8 cellular contexts compared by ENCODE assay signal in genomic region chr3:128864851-128865763, GRCh38. TPM values are rescaled to one million over a fixed set of nuclear protein-coding genes. Genes with fewer than 3 reads are reported as not detected.
A peak's percentile ranks its signal among the peaks of the same experiment; 100 is the strongest.
DNase-seq lines count a peak whose midpoint lies in the region; ATAC-seq and TF ChIP-seq lines count a peak whose summit lies in the region.
"Not testable (repeated sequence)": the region's sequence is repeated elsewhere in the genome, so short reads cannot be mapped to it uniquely, and the experiment has no call there.

No MANE protein-coding gene starts in this region.

- H3K27me3 ChIP-seq in testis: not testable (repeated sequence)

- H3K36me3 ChIP-seq in testis (ENCODE audit: low read depth, missing control alignments): not testable (repeated sequence)

- 48 to 62% methylated on average over 16 to 24 of the region's 24 CpGs for WGBS in testis, 2 donors

- ATAC-seq in left ventricle myocardium superior: peak; percentile 47

- H3K4me3 ChIP-seq in testis: not testable (repeated sequence)

- H3K4me1 Mint-ChIP-seq in endothelial cell (ENCODE audit: unreplicated experiment): not testable (repeated sequence)
- peaks cover 28% of the 10 kb centered on the region for H3K4me1 Mint-ChIP-seq in neural crest cell

- H3K9me3 ChIP-seq in testis: not testable (repeated sequence)

- TF ChIP-seq CTCF in endothelial cell (IDR thresholded peaks at IDR 0.05; ENCODE audit: unreplicated experiment); neural crest cell (conservative IDR thresholded peaks at IDR 0.05); testis (IDR thresholded peaks at IDR 0.05): not testable (repeated sequence)

- H3K9me3 Mint-ChIP-seq in endothelial cell (ENCODE audit: unreplicated experiment); neural crest cell: not testable (repeated sequence)

- in situ Hi-C loops in KBM-7 (cut with MboI; ENCODE audit: low pct_unique_long_range_greater_than_20kb, low sequenced_read_pairs): not testable (repeated sequence)

- not testable (repeated sequence) for TF ChIP-seq POLR2A in testis (IDR thresholded peaks at IDR 0.05)

- peak; percentile 78 for DNase-seq in CD1c-positive myeloid dendritic cell (ENCODE audit: extremely low spot score)
- peak; percentile 65 for DNase-seq in KBM-7
- DNase-seq in NOMO-1 treated with DMSO at 0.1 percent for 48 hours (lab: John Stamatoyannopoulos, UW; ENCODE audit: unreplicated experiment): peak; percentile 77
- not testable (repeated sequence) for DNase-seq in endothelial cell (ENCODE audit: low spot score); neural crest cell (ENCODE audit: low read depth, low spot score)
- DNase-seq in left ventricle myocardium superior: peak; percentile 68
- peak; percentile 79 for DNase-seq in testis

- intact Hi-C loops in left ventricle myocardium superior (cut with micrococcal nuclease); testis (cut with DNase I; ENCODE audit: low total_unique reads): not testable (repeated sequence)

- not testable (repeated sequence) for H3K27me3 Mint-ChIP-seq in endothelial cell (ENCODE audit: unreplicated experiment); neural crest cell (ENCODE audit: low read depth)

- H3K27ac ChIP-seq in angular gyrus (ENCODE audit: low read depth, low read length) (peak overlapping the region; percentile 64), testis (peak overlapping the region in 1 of 2 donors; percentile 50)

- peak overlapping the region; percentile 18 for H3K4me3 Mint-ChIP-seq in endothelial cell (ENCODE audit: unreplicated experiment)
- not testable (repeated sequence) for H3K4me3 Mint-ChIP-seq in neural crest cell

- H3K27ac Mint-ChIP-seq in endothelial cell (ENCODE audit: unreplicated experiment): not testable (repeated sequence)
- H3K27ac Mint-ChIP-seq in neural crest cell (ENCODE audit: unreplicated experiment): peak overlapping the region; percentile 74

- H3K4me1 ChIP-seq in testis: peaks cover 18% of the 10 kb centered on the region

- H3K36me3 Mint-ChIP-seq in endothelial cell (ENCODE audit: low read depth, unreplicated experiment): peaks cover 19% of the 10 kb centered on the region
- H3K36me3 Mint-ChIP-seq in neural crest cell (ENCODE audit: low read depth): not testable (repeated sequence)

RNA-seq across cellular contexts. Expression of gene ACAD9, which starts 14.3 kb away (rescaled TPM):
- 46.5 TPM for total RNA-seq in endothelial cell (ENCODE audit: unreplicated experiment)
- total RNA-seq in left ventricle myocardium superior: 50.4 TPM
- total RNA-seq in neural crest cell: 60.2 and 60.6 TPM in 2 replicates
- 10 to 100 TPM; 80.4 to 80.6 TPM for total RNA-seq in testis
- polyA plus RNA-seq in testis (ENCODE audit: insufficient read depth, low read depth, low replicate concordance): 49.5 TPM
